ENCODE assay signal across 1 cellular context in genomic region chr13:41053384-41053826, GRCh38.
TF ChIP-seq lines count a peak whose summit lies in the region.

No MANE protein-coding gene starts in this region.

TF ChIP-seq in GM12878, 131 proteins besides CTCF, POLR2A, EP300 and RAD21 (continued from another document and continues in another):
- TF ChIP-seq, protein P1, sequence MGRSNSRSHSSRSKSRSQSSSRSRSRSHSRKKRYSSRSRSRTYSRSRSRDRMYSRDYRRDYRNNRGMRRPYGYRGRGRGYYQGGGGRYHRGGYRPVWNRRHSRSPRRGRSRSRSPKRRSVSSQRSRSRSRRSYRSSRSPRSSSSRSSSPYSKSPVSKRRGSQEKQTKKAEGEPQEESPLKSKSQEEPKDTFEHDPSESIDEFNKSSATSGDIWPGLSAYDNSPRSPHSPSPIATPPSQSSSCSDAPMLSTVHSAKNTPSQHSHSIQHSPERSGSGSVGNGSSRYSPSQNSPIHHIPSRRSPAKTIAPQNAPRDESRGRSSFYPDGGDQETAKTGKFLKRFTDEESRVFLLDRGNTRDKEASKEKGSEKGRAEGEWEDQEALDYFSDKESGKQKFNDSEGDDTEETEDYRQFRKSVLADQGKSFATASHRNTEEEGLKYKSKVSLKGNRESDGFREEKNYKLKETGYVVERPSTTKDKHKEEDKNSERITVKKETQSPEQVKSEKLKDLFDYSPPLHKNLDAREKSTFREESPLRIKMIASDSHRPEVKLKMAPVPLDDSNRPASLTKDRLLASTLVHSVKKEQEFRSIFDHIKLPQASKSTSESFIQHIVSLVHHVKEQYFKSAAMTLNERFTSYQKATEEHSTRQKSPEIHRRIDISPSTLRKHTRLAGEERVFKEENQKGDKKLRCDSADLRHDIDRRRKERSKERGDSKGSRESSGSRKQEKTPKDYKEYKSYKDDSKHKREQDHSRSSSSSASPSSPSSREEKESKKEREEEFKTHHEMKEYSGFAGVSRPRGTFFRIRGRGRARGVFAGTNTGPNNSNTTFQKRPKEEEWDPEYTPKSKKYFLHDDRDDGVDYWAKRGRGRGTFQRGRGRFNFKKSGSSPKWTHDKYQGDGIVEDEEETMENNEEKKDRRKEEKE (IDR thresholded peaks at IDR 0.05) = no peak
- TF ChIP-seq IKZF1 (conservative IDR thresholded peaks at IDR 0.05) = peak; percentile 80
- no peak for TF ChIP-seq SMC3 (IDR thresholded peaks at IDR 0.05; ENCODE audit: borderline replicate concordance, low read length)
- TF ChIP-seq TCF12 (IDR thresholded peaks at IDR 0.05; ENCODE audit: low read depth, low read length) = no peak
- no peak for TF ChIP-seq CHD4 (IDR thresholded peaks at IDR 0.05)
- TF ChIP-seq KLF5 (IDR thresholded peaks at IDR 0.05; ENCODE audit: partially characterized antibody) = no peak
- TF ChIP-seq MEF2A (IDR thresholded peaks at IDR 0.05; ENCODE audit: insufficient read depth, low read depth, low read length) = no peak
- no peak for TF ChIP-seq STAT1 (conservative IDR thresholded peaks at IDR 0.05)
- peak; percentile 99 for TF ChIP-seq NR2F1 (conservative IDR thresholded peaks at IDR 0.05)
- TF ChIP-seq, protein P2, sequence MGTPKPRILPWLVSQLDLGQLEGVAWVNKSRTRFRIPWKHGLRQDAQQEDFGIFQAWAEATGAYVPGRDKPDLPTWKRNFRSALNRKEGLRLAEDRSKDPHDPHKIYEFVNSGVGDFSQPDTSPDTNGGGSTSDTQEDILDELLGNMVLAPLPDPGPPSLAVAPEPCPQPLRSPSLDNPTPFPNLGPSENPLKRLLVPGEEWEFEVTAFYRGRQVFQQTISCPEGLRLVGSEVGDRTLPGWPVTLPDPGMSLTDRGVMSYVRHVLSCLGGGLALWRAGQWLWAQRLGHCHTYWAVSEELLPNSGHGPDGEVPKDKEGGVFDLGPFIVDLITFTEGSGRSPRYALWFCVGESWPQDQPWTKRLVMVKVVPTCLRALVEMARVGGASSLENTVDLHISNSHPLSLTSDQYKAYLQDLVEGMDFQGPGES (IDR thresholded peaks at IDR 0.05) = no peak
- TF ChIP-seq CBFB (IDR thresholded peaks at IDR 0.05; ENCODE audit: low read depth) = no peak
- TF ChIP-seq SMARCA5 (IDR thresholded peaks at IDR 0.05) = no peak
- TF ChIP-seq DPF2 (IDR thresholded peaks at IDR 0.05) = peak; percentile 79
- TF ChIP-seq SREBF2 (IDR thresholded peaks at IDR 0.05; ENCODE audit: low read length) = no peak
- no peak for TF ChIP-seq MYC (IDR thresholded peaks at IDR 0.05; ENCODE audit: insufficient read depth, insufficient read length, insufficient replicate concordance, low read length, severe bottlenecking)
- TF ChIP-seq PAX5 (IDR thresholded peaks at IDR 0.05; ENCODE audit: borderline replicate concordance, low read depth, low read length) = 0 out of 2 replicates have a peak, but pooled peaks have one; percentile 23
- no peak for TF ChIP-seq JUNB (IDR thresholded peaks at IDR 0.05)
- TF ChIP-seq MTA3 (IDR thresholded peaks at IDR 0.05; ENCODE audit: borderline replicate concordance, low read length) = no peak
- no peak for TF ChIP-seq POU2F2 (IDR thresholded peaks at IDR 0.05; ENCODE audit: borderline replicate concordance, low read depth, low read length)
- peak; percentile 96 for TF ChIP-seq MTA2 (IDR thresholded peaks at IDR 0.05; ENCODE audit: low read depth)
- TF ChIP-seq ZNF622 (IDR thresholded peaks at IDR 0.05) = no peak
- TF ChIP-seq IKZF2 (IDR thresholded peaks at IDR 0.05) = peak; percentile 70 to 84; a peak in 2 of 4 replicates
- TF ChIP-seq FOS (IDR thresholded peaks at IDR 0.05; ENCODE audit: borderline replicate concordance, extremely low read depth, insufficient read length) = no peak
- TF ChIP-seq ESRRA (IDR thresholded peaks at IDR 0.05; ENCODE audit: low read length) = no peak
- no peak for TF ChIP-seq TAF1 (IDR thresholded peaks at IDR 0.05; ENCODE audit: borderline replicate concordance, low read depth, low read length)
- no peak for TF ChIP-seq KDM1A (IDR thresholded peaks at IDR 0.05; ENCODE audit: borderline replicate concordance)
- no peak for TF ChIP-seq NR2C2 (IDR thresholded peaks at IDR 0.05; ENCODE audit: borderline replicate concordance, control insufficient read depth, insufficient read length, low read depth)
- no peak for TF ChIP-seq HDAC6 (IDR thresholded peaks at IDR 0.05; ENCODE audit: unreplicated experiment)
- TF ChIP-seq RELB (IDR thresholded peaks at IDR 0.05; ENCODE audit: low read depth) = peak; percentile 85
- TF ChIP-seq GATAD2B (conservative IDR thresholded peaks at IDR 0.05; ENCODE audit: low read depth) = no peak
- TF ChIP-seq, protein P3, sequence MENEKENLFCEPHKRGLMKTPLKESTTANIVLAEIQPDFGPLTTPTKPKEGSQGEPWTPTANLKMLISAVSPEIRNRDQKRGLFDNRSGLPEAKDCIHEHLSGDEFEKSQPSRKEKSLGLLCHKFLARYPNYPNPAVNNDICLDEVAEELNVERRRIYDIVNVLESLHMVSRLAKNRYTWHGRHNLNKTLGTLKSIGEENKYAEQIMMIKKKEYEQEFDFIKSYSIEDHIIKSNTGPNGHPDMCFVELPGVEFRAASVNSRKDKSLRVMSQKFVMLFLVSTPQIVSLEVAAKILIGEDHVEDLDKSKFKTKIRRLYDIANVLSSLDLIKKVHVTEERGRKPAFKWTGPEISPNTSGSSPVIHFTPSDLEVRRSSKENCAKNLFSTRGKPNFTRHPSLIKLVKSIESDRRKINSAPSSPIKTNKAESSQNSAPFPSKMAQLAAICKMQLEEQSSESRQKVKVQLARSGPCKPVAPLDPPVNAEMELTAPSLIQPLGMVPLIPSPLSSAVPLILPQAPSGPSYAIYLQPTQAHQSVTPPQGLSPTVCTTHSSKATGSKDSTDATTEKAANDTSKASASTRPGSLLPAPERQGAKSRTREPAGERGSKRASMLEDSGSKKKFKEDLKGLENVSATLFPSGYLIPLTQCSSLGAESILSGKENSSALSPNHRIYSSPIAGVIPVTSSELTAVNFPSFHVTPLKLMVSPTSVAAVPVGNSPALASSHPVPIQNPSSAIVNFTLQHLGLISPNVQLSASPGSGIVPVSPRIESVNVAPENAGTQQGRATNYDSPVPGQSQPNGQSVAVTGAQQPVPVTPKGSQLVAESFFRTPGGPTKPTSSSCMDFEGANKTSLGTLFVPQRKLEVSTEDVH (IDR thresholded peaks at IDR 0.05; ENCODE audit: low read depth, partially characterized antibody) = no peak
- no peak for TF ChIP-seq SMAD5 (IDR thresholded peaks at IDR 0.05; ENCODE audit: low read depth)
- peak; percentile 70; the same call in 1 of the 2 replicates for TF ChIP-seq BACH1 (IDR thresholded peaks at IDR 0.05; ENCODE audit: borderline replicate concordance)
- no peak for TF ChIP-seq FOXK2 (IDR thresholded peaks at IDR 0.05)
- TF ChIP-seq YY1 (IDR thresholded peaks at IDR 0.05; ENCODE audit: low read depth, low read length) = 0 out of 2 replicates have a peak, but pooled peaks have one; percentile 48
- no peak for TF ChIP-seq PAX8 (IDR thresholded peaks at IDR 0.05)
- TF ChIP-seq, protein P4, sequence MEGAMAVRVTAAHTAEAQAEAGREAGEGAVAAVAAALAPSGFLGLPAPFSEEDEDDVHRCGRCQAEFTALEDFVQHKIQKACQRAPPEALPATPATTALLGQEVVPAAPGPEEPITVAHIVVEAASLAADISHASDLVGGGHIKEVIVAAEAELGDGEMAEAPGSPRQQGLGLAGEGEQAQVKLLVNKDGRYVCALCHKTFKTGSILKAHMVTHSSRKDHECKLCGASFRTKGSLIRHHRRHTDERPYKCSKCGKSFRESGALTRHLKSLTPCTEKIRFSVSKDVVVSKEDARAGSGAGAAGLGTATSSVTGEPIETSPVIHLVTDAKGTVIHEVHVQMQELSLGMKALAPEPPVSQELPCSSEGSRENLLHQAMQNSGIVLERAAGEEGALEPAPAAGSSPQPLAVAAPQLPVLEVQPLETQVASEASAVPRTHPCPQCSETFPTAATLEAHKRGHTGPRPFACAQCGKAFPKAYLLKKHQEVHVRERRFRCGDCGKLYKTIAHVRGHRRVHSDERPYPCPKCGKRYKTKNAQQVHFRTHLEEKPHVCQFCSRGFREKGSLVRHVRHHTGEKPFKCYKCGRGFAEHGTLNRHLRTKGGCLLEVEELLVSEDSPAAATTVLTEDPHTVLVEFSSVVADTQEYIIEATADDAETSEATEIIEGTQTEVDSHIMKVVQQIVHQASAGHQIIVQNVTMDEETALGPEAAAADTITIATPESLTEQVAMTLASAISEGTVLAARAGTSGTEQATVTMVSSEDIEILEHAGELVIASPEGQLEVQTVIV (IDR thresholded peaks at IDR 0.05; ENCODE audit: borderline replicate concordance, partially characterized antibody) = no peak
- peak; percentile 54 for TF ChIP-seq RUNX3 (IDR thresholded peaks at IDR 0.05; ENCODE audit: low read length)
- TF ChIP-seq, protein P5, sequence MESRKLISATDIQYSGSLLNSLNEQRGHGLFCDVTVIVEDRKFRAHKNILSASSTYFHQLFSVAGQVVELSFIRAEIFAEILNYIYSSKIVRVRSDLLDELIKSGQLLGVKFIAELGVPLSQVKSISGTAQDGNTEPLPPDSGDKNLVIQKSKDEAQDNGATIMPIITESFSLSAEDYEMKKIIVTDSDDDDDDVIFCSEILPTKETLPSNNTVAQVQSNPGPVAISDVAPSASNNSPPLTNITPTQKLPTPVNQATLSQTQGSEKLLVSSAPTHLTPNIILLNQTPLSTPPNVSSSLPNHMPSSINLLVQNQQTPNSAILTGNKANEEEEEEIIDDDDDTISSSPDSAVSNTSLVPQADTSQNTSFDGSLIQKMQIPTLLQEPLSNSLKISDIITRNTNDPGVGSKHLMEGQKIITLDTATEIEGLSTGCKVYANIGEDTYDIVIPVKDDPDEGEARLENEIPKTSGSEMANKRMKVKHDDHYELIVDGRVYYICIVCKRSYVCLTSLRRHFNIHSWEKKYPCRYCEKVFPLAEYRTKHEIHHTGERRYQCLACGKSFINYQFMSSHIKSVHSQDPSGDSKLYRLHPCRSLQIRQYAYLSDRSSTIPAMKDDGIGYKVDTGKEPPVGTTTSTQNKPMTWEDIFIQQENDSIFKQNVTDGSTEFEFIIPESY (IDR thresholded peaks at IDR 0.05) = no peak
- no peak for TF ChIP-seq GABPA (IDR thresholded peaks at IDR 0.05; ENCODE audit: low read depth)
- peak; percentile 76; the same call in 1 of the 2 replicates for TF ChIP-seq BCL11A (IDR thresholded peaks at IDR 0.05; ENCODE audit: low read depth, low read length)
- no peak for TF ChIP-seq ASH2L (IDR thresholded peaks at IDR 0.05; ENCODE audit: borderline replicate concordance, low read depth)
- TF ChIP-seq, protein P6, sequence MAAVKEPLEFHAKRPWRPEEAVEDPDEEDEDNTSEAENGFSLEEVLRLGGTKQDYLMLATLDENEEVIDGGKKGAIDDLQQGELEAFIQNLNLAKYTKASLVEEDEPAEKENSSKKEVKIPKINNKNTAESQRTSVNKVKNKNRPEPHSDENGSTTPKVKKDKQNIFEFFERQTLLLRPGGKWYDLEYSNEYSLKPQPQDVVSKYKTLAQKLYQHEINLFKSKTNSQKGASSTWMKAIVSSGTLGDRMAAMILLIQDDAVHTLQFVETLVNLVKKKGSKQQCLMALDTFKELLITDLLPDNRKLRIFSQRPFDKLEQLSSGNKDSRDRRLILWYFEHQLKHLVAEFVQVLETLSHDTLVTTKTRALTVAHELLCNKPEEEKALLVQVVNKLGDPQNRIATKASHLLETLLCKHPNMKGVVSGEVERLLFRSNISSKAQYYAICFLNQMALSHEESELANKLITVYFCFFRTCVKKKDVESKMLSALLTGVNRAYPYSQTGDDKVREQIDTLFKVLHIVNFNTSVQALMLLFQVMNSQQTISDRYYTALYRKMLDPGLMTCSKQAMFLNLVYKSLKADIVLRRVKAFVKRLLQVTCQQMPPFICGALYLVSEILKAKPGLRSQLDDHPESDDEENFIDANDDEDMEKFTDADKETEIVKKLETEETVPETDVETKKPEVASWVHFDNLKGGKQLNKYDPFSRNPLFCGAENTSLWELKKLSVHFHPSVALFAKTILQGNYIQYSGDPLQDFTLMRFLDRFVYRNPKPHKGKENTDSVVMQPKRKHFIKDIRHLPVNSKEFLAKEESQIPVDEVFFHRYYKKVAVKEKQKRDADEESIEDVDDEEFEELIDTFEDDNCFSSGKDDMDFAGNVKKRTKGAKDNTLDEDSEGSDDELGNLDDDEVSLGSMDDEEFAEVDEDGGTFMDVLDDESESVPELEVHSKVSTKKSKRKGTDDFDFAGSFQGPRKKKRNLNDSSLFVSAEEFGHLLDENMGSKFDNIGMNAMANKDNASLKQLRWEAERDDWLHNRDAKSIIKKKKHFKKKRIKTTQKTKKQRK (IDR thresholded peaks at IDR 0.05; ENCODE audit: low read depth, low read length) = no peak
- no peak for TF ChIP-seq CHD1 (IDR thresholded peaks at IDR 0.05; ENCODE audit: low read depth, low read length)
- no peak for TF ChIP-seq MXI1 (IDR thresholded peaks at IDR 0.05; ENCODE audit: low read depth, low read length)
- TF ChIP-seq HSF1 (IDR thresholded peaks at IDR 0.05; ENCODE audit: low read depth, low read length) = no peak
- TF ChIP-seq NFYA (IDR thresholded peaks at IDR 0.05; ENCODE audit: borderline replicate concordance, low read depth, low read length) = no peak
- no peak for TF ChIP-seq SIN3A (IDR thresholded peaks at IDR 0.05; ENCODE audit: low read depth, low read length)
- TF ChIP-seq SUZ12 (IDR thresholded peaks at IDR 0.05; ENCODE audit: unreplicated experiment) = no peak
